8 cellular contexts compared by ENCODE assay signal in the genomic region with DNA sequence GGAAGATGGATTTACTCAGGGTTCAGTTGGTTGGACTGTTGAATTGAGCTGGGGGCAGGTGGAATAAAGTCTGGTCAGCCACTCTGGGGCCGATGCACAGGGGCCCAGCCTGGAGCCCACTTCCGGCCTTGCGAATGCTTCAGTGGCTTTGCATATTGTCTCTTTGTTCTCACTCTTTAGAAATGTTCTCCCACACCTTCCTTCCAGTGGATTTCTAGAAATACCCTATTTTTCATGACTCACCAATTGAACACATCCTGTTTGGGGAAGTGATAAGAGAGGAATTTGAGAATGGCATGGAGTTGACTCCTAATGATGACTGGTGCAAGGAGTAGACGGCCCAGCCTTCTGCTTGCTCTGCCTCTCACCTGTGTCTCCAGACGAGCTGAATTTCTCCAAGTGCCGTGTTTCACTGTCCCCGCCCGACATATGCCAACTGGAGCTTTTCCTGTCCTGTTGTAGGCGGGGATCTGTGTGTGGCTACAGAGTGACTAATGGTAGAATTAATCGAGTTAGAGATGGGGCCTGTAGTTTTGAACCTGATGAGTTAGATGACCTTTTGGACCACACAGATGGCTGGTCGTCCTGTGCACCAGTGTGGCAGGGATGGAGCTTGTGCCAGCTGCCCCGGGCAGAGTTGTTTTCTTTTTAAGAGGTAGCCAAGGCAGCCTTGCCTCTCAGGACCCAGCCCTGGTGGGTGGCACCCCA. TPM values are rescaled to one million over a fixed set of nuclear protein-coding genes. Genes with fewer than 3 reads are reported as not detected.
A peak's percentile ranks its signal among the peaks of the same experiment; 100 is the strongest.
DNase-seq lines count a peak whose midpoint lies in the region; ATAC-seq and TF ChIP-seq lines count a peak whose summit lies in the region.

No MANE protein-coding gene starts in this region.

- H3K4me1 Mint-ChIP-seq in progenitor cell of endocrine pancreas (ENCODE audit: low read depth) = peaks cover 59% of the 10 kb centered on the region

- H3K27me3 Mint-ChIP-seq in progenitor cell of endocrine pancreas = no peaks in the 10 kb centered on the region

- DNase-seq in ELF-1 (ENCODE audit: low read depth, low spot score) (peak; percentile 43), fibroblast of peridontal ligament (ENCODE audit: extremely low read depth) (peak; percentile 37), progenitor cell of endocrine pancreas (ENCODE audit: low spot score, unreplicated experiment) (no peak), GM10248 (ENCODE audit: extremely low spot score) (no peak), SHP77 (lab: John Stamatoyannopoulos, UW) (no peak)

- peak; percentile 65 for ATAC-seq in SK-N-SH treated with all-trans-retinoic acid at 6 μM for 48 hours
- no peak for ATAC-seq in HG03025 (IDR thresholded peaks at IDR 0.05; ENCODE audit: low FRiP score, unreplicated experiment)
- ATAC-seq in HG03460 (IDR thresholded peaks at IDR 0.05; ENCODE audit: unreplicated experiment) = no peak

- H3K36me3 Mint-ChIP-seq in progenitor cell of endocrine pancreas (ENCODE audit: insufficient read depth) = peaks cover 1% of the 10 kb centered on the region

- TF ChIP-seq CTCF in progenitor cell of endocrine pancreas (IDR thresholded peaks at IDR 0.05; ENCODE audit: unreplicated experiment) (no peak), GM10248 (IDR thresholded peaks at IDR 0.05; ENCODE audit: control extremely low read depth, extremely low read depth, low read depth, missing control alignments) (no peak)

- no peaks in the 10 kb centered on the region for H3K9me3 Mint-ChIP-seq in progenitor cell of endocrine pancreas (ENCODE audit: low read depth)

- POLR2A ChIA-PET in GM10248 (lab: Yijun Ruan, JAX) = interaction anchor here (0.7 kb wide), 1 partner anchor 23 kb away, joined by 3 read pairs; no protein-coding TSS in a partner anchor

- peak overlapping the region; percentile 92 for H3K27ac Mint-ChIP-seq in progenitor cell of endocrine pancreas

- CTCF ChIA-PET in GM10248 (lab: Yijun Ruan, JAX) = interaction anchor here (0.8 kb wide), 1 partner anchor 11 kb away, joined by 3 read pairs; no protein-coding TSS in a partner anchor

- H3K4me3 Mint-ChIP-seq in progenitor cell of endocrine pancreas (ENCODE audit: low read depth) = no peak overlapping the region

TF ChIP-seq in SK-N-SH treated with all-trans-retinoic acid at 6 μM for 48 hours, 23 proteins besides CTCF, POLR2A, EP300 and RAD21 (continues in another document):
- no peak for TF ChIP-seq BACH2 (CRISPR knock-in tag; IDR thresholded peaks at IDR 0.05; ENCODE audit: borderline replicate concordance)
- no peak for TF ChIP-seq ZC3H10 (CRISPR knock-in tag; IDR thresholded peaks at IDR 0.05)
- peak; percentile 13; the same call in 1 of the 2 replicates for TF ChIP-seq ZNF8 (CRISPR knock-in tag; IDR thresholded peaks at IDR 0.05)
- TF ChIP-seq SNAI2 (CRISPR knock-in tag; IDR thresholded peaks at IDR 0.05) = peak; percentile 90
- TF ChIP-seq, protein P1, sequence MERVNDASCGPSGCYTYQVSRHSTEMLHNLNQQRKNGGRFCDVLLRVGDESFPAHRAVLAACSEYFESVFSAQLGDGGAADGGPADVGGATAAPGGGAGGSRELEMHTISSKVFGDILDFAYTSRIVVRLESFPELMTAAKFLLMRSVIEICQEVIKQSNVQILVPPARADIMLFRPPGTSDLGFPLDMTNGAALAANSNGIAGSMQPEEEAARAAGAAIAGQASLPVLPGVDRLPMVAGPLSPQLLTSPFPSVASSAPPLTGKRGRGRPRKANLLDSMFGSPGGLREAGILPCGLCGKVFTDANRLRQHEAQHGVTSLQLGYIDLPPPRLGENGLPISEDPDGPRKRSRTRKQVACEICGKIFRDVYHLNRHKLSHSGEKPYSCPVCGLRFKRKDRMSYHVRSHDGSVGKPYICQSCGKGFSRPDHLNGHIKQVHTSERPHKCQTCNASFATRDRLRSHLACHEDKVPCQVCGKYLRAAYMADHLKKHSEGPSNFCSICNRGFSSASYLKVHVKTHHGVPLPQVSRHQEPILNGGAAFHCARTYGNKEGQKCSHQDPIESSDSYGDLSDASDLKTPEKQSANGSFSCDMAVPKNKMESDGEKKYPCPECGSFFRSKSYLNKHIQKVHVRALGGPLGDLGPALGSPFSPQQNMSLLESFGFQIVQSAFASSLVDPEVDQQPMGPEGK (CRISPR knock-in tag; IDR thresholded peaks at IDR 0.05; ENCODE audit: borderline replicate concordance) = peak; percentile 49; the same call in 1 of the 2 replicates
- peak; percentile 95 for TF ChIP-seq TCF4 (CRISPR knock-in tag; IDR thresholded peaks at IDR 0.05; ENCODE audit: borderline replicate concordance)
- 0 out of 2 replicates have a peak, but pooled peaks have one; percentile 13 for TF ChIP-seq ZNF565 (CRISPR knock-in tag; conservative IDR thresholded peaks at IDR 0.05; ENCODE audit: low read depth)
- TF ChIP-seq, protein P2, sequence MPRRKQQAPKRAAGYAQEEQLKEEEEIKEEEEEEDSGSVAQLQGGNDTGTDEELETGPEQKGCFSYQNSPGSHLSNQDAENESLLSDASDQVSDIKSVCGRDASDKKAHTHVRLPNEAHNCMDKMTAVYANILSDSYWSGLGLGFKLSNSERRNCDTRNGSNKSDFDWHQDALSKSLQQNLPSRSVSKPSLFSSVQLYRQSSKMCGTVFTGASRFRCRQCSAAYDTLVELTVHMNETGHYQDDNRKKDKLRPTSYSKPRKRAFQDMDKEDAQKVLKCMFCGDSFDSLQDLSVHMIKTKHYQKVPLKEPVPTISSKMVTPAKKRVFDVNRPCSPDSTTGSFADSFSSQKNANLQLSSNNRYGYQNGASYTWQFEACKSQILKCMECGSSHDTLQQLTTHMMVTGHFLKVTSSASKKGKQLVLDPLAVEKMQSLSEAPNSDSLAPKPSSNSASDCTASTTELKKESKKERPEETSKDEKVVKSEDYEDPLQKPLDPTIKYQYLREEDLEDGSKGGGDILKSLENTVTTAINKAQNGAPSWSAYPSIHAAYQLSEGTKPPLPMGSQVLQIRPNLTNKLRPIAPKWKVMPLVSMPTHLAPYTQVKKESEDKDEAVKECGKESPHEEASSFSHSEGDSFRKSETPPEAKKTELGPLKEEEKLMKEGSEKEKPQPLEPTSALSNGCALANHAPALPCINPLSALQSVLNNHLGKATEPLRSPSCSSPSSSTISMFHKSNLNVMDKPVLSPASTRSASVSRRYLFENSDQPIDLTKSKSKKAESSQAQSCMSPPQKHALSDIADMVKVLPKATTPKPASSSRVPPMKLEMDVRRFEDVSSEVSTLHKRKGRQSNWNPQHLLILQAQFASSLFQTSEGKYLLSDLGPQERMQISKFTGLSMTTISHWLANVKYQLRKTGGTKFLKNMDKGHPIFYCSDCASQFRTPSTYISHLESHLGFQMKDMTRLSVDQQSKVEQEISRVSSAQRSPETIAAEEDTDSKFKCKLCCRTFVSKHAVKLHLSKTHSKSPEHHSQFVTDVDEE (CRISPR knock-in tag; IDR thresholded peaks at IDR 0.05) = peak; percentile 88
- no peak for TF ChIP-seq PPARA (CRISPR knock-in tag; IDR thresholded peaks at IDR 0.05; ENCODE audit: borderline replicate concordance)
- TF ChIP-seq GLIS3 (CRISPR knock-in tag; IDR thresholded peaks at IDR 0.05) = peak; percentile 51; the same call in 1 of the 2 replicates
- TF ChIP-seq, protein P3, sequence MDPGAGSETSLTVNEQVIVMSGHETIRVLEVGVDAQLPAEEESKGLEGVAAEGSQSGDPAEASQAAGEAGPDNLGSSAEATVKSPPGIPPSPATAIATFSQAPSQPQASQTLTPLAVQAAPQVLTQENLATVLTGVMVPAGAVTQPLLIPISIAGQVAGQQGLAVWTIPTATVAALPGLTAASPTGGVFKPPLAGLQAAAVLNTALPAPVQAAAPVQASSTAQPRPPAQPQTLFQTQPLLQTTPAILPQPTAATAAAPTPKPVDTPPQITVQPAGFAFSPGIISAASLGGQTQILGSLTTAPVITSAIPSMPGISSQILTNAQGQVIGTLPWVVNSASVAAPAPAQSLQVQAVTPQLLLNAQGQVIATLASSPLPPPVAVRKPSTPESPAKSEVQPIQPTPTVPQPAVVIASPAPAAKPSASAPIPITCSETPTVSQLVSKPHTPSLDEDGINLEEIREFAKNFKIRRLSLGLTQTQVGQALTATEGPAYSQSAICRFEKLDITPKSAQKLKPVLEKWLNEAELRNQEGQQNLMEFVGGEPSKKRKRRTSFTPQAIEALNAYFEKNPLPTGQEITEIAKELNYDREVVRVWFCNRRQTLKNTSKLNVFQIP (CRISPR knock-in tag; IDR thresholded peaks at IDR 0.05; ENCODE audit: borderline replicate concordance, low read depth) = no peak
- TF ChIP-seq ESRRG (CRISPR knock-in tag; IDR thresholded peaks at IDR 0.05) = no peak
- TF ChIP-seq CSDC2 (CRISPR knock-in tag; IDR thresholded peaks at IDR 0.05) = 0 out of 2 replicates have a peak, but pooled peaks have one; percentile 79
- TF ChIP-seq ARNTL (CRISPR knock-in tag; IDR thresholded peaks at IDR 0.05; ENCODE audit: borderline replicate concordance, low read depth) = no peak
- 0 out of 2 replicates have a peak, but pooled peaks have one; percentile 9 for TF ChIP-seq RARB (CRISPR knock-in tag; IDR thresholded peaks at IDR 0.05)
- TF ChIP-seq, protein P4, sequence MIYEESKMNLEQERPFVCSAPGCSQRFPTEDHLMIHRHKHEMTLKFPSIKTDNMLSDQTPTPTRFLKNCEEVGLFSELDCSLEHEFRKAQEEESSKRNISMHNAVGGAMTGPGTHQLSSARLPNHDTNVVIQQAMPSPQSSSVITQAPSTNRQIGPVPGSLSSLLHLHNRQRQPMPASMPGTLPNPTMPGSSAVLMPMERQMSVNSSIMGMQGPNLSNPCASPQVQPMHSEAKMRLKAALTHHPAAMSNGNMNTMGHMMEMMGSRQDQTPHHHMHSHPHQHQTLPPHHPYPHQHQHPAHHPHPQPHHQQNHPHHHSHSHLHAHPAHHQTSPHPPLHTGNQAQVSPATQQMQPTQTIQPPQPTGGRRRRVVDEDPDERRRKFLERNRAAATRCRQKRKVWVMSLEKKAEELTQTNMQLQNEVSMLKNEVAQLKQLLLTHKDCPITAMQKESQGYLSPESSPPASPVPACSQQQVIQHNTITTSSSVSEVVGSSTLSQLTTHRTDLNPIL (CRISPR knock-in tag; IDR thresholded peaks at IDR 0.05; ENCODE audit: low read depth) = peak; percentile 3; the same call in 1 of the 2 replicates
- TF ChIP-seq, protein P5, sequence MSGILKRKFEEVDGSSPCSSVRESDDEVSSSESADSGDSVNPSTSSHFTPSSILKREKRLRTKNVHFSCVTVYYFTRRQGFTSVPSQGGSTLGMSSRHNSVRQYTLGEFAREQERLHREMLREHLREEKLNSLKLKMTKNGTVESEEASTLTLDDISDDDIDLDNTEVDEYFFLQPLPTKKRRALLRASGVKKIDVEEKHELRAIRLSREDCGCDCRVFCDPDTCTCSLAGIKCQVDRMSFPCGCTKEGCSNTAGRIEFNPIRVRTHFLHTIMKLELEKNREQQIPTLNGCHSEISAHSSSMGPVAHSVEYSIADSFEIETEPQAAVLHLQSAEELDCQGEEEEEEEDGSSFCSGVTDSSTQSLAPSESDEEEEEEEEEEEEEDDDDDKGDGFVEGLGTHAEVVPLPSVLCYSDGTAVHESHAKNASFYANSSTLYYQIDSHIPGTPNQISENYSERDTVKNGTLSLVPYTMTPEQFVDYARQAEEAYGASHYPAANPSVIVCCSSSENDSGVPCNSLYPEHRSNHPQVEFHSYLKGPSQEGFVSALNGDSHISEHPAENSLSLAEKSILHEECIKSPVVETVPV (CRISPR knock-in tag; IDR thresholded peaks at IDR 0.05) = peak; percentile 25; the same call in 1 of the 2 replicates

RNA-seq across cellular contexts. Expression of a gene that starts 28.2 kb away (rescaled TPM):
- 65.4 and 69.3 TPM in 2 replicates for total RNA-seq in progenitor cell of endocrine pancreas

Comparison
In these comparisons a context has a peak if more than half of its experiments do, and no peak if none do; other contexts are left out.
1. DNase-seq: peak in ELF-1 (single experiment) and fibroblast of peridontal ligament (single experiment); none in progenitor cell of endocrine pancreas (single experiment), GM10248 (single experiment) and SHP77 (0 of 2).